ENCODE assay signal across 8 cellular contexts in the genomic region with DNA sequence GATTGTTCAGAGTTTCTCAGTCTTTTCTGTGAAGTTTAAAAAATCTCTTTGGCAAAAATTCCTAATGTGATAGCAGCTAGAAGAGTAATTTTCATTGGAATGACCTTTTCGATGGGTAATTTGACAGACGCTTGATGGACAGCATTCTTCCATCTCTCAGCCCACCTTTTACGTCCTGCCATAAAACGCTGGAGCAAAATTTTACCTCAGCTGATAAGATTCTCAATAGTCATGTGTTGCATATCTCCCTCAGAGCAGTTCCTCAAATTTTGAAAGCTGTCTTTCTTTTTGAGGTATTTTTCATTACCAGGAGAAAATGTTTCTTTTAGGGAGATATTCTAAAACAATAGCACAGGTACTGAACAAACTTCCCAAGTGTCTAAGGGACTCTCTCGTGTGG.
"Had no signal": no experiment of that assay in that cellular context is flagged by ENCODE, and none has a peak within 500 bp of the region (broad histone marks: within the 10 kb centered on the region; RNA-seq: fewer than 3 reads in every experiment).

No MANE protein-coding gene starts in this region.

- H3K4me3 ChIP-seq: GM23248, HAP-1 had no signal

- H3K27ac ChIP-seq: GM23248 had no signal

- ATAC-seq: HCT116 had no signal

- H3K36me3 ChIP-seq: HAP-1 had no signal

- DNase-seq: GM23248, GOT3, H7, HFFc6, IMR-90, KBM-7 had no signal

- H3K9me3 ChIP-seq: HAP-1 had no signal
